In genomic region chr11:86301742-86302091, GRCh38 we compare ENCODE assay signal across 9 cellular contexts. TPM values are rescaled to one million over a fixed set of nuclear protein-coding genes. Genes with fewer than 3 reads are reported as not detected.
DNase-seq lines count a peak whose midpoint lies in the region; ATAC-seq, FAIRE-seq and TF ChIP-seq lines count a peak whose summit lies in the region.
"Had no signal": no experiment of that assay in that cellular context is flagged by ENCODE, and none has a peak within 500 bp of the region (broad histone marks: within the 10 kb centered on the region; RNA-seq: fewer than 3 reads in every experiment).

No MANE protein-coding gene starts in this region.

- H3K4me3 ChIP-seq in RWPE2 (ENCODE audit: severe bottlenecking) (peak overlapping the region; percentile 70), iPS-11a (ENCODE audit: low read depth, low read length) (peak overlapping the region; percentile 99), tibial artery (peak overlapping the region; percentile 87 to 91)

- H3K4me1 ChIP-seq in RWPE2 (ENCODE audit: insufficient read depth, poor library complexity, severe bottlenecking) (no peaks in the 10 kb centered on the region), tibial artery (peaks cover 0 to 33% (median 11%) of the 10 kb centered on the region in 4 donors)

- intact Hi-C loops in activated naive CD4-positive, alpha-beta T cell treated with anti-CD3 and anti-CD28 coated beads for 36 hours (cut with micrococcal nuclease), result loop anchor here (1.0 to 5.0 kb wide), 7 partner anchors 15 to 673 kb away; partner anchors contain the start of genes CREBZF and TMEM126B
- intact Hi-C loops in tibial artery (cut with DNase I; ENCODE audit: low total_unique reads), result loop anchor here (5.0 kb wide), 1 partner anchor 59 kb away; the partner anchor contains the start of gene EED

- H3K27me3 ChIP-seq in RWPE2 (ENCODE audit: insufficient read depth, poor library complexity, severe bottlenecking) (no peaks in the 10 kb centered on the region), tibial artery (no peaks in the 10 kb centered on the region)

- H3K27me3 Mint-ChIP-seq in activated naive CD4-positive, alpha-beta T cell treated with anti-CD3 and anti-CD28 coated beads for 36 hours (ENCODE audit: low read depth), result no peaks in the 10 kb centered on the region

- peaks cover 26% of the 10 kb centered on the region for H3K4me1 Mint-ChIP-seq in activated naive CD4-positive, alpha-beta T cell treated with anti-CD3 and anti-CD28 coated beads for 36 hours (ENCODE audit: low read depth)

- peak overlapping the region; percentile 99 for H3K4me3 Mint-ChIP-seq in activated naive CD4-positive, alpha-beta T cell treated with anti-CD3 and anti-CD28 coated beads for 36 hours

- DNase-seq in activated naive CD4-positive, alpha-beta T cell treated with anti-CD3 and anti-CD28 coated beads for 36 hours, result no peak
- DNase-seq in activated naive CD4-positive, alpha-beta T cell treated with Interleukin-2 at 50 U/mL for 16 hours, result no peak
- no peak for DNase-seq in RWPE2 (ENCODE audit: low spot score)
- no peak for DNase-seq in tibial artery
- no peak for DNase-seq in A172 (ENCODE audit: low spot score)
- DNase-seq in frontal cortex (ENCODE audit: low spot score in 2 of 2), result no peak
- no peak for DNase-seq in hepatic stellate cell (ENCODE audit: low spot score)

- CTCF ChIA-PET in activated naive CD4-positive, alpha-beta T cell treated with anti-CD3 and anti-CD28 coated beads for 36 hours (lab: Charles Lee), result interaction anchor here (0.6 to 1.1 kb wide), 2 partner anchors 108 to 155 kb away, joined by 3 read pairs; no protein-coding TSS in a partner anchor

- H3K27ac ChIP-seq in RWPE2 (ENCODE audit: poor library complexity, severe bottlenecking) (no peak overlapping the region), tibial artery (peak overlapping the region in 1 of 2 donors; percentile 94)

- no peak for TF ChIP-seq CTCF in RWPE2 (IDR thresholded peaks at IDR 0.05; ENCODE audit: poor library complexity, severe bottlenecking)
- no peak for TF ChIP-seq CTCF in tibial artery (IDR thresholded peaks at IDR 0.05)

- H3K36me3 ChIP-seq in RWPE2 (ENCODE audit: low read depth) (peaks cover 10% of the 10 kb centered on the region), tibial artery (no peaks in the 10 kb centered on the region)

- H3K36me3 Mint-ChIP-seq in activated naive CD4-positive, alpha-beta T cell treated with anti-CD3 and anti-CD28 coated beads for 36 hours (ENCODE audit: low read depth), result peaks cover 17% of the 10 kb centered on the region

- H3K27ac Mint-ChIP-seq in activated naive CD4-positive, alpha-beta T cell treated with anti-CD3 and anti-CD28 coated beads for 36 hours, result peak overlapping the region; percentile 94

- no peaks in the 10 kb centered on the region for H3K9me3 Mint-ChIP-seq in activated naive CD4-positive, alpha-beta T cell treated with anti-CD3 and anti-CD28 coated beads for 36 hours

- no peak for ATAC-seq in RWPE2 (ENCODE audit: low read depth)

- no peak for FAIRE-seq in frontal cortex (lab: Jason Lieb, UNC)
- FAIRE-seq: colon had no signal

- H3K9me3 ChIP-seq in RWPE2 (ENCODE audit: severe bottlenecking), result no peaks in the 10 kb centered on the region
- H3K9me3 ChIP-seq in tibial artery, result no peaks in the 10 kb centered on the region

RNA-seq across cellular contexts. Expression of gene HIKESHI, which starts 0.3 kb away (rescaled TPM):
- total RNA-seq in activated naive CD4-positive, alpha-beta T cell treated with anti-CD3 and anti-CD28 coated beads for 36 hours, result 10 to 100 TPM; 40.4 to 41.9 TPM
- total RNA-seq in A172 (2014; rRNA removed; shearing (Covaris generic)), result 90.4 and 106 TPM in 2 replicates
- total RNA-seq in frontal cortex, result 67.7 TPM

RNA-seq across cellular contexts. Expression of gene EED, which starts 57.2 kb away (rescaled TPM):
- 10 to 100 TPM; 60.4 to 61.0 TPM for total RNA-seq in activated naive CD4-positive, alpha-beta T cell treated with anti-CD3 and anti-CD28 coated beads for 36 hours
- total RNA-seq in A172 (2014; rRNA removed; shearing (Covaris generic)), result 35.1 and 36.7 TPM in 2 replicates
- total RNA-seq in frontal cortex, result 24.9 TPM
